In the genomic region with DNA sequence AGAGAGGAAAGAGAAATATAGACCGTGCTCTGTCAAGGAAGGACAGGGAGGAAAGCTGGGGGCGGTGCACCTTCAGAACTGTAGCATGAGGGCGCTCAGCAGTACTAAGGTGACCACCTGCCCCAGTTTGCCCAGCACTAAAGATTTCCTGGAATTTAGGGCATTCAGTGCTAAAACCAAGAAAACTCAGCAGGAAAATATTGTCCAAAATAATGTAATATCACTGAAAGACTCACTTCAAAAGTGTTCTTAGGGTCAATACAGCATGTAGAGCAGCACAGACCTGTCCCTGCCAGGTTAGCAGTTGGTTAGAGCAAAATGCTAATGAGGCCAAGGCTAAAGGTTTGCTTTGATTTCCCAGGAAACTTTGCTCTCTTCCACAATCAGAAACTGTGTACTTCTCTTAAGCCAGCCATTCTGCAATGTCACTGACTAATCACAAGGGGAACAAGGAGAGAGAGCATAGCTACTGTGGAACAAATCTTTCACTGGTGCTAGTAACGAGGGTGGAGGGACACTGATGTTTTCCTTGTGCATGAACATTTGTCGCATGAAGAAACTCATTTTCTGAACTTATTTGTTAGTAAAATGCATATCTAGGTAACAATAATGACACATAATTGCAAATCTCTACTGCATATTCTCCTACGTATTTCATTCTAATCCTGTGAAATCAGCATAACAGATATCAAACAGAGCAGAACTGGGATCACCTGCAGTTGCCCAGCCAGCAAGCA, we compare ENCODE assay signal across 11 cellular contexts. TPM values are rescaled to one million over a fixed set of nuclear protein-coding genes. Genes with fewer than 3 reads are reported as not detected.
DNase-seq lines count a peak whose midpoint lies in the region; ATAC-seq, FAIRE-seq and TF ChIP-seq lines count a peak whose summit lies in the region.
"Had no signal": no experiment of that assay in that cellular context is flagged by ENCODE, and none has a peak within 500 bp of the region (broad histone marks: within the 10 kb centered on the region; RNA-seq: fewer than 3 reads in every experiment).

No MANE protein-coding gene starts in this region.

- H4K20me1 ChIP-seq in K562 (replicated peaks; ENCODE audit: control insufficient read depth, insufficient read depth, low read length) = no peaks in the 10 kb centered on the region

- H3K4me2 ChIP-seq in K562 (ENCODE audit: insufficient read depth, low read length) = peak overlapping the region; percentile 12; the same call in 1 of the 2 replicates

- FAIRE-seq in K562 (lab: Jason Lieb, UNC) (peak; percentile 64), GM12892 (lab: Jason Lieb, UNC) (no peak)
- FAIRE-seq: frontal cortex had no signal

- in situ Hi-C loops in K562 (cut with MboI) = no loop called here

- ATAC-seq in K562 (peak; percentile 69), aorta (ENCODE audit: low FRiP score) (no peak)
- ATAC-seq: psoas muscle had no signal

- WGBS in K562 (ENCODE audit: insufficient coverage, low coverage, missing lambda C conversion rate) = 14% methylated on average over 6 of the region's 6 CpGs
- WGBS in aorta, 2 donors = 57 to 63% methylated on average over 6 of the region's 6 CpGs

- TF ChIP-seq POLR2A in K562 (conservative IDR thresholded peaks at IDR 0.05) (no peak), GM12892 (IDR thresholded peaks at IDR 0.05; ENCODE audit: low read depth, low read length) (no peak)

- BruUV-seq in K562 (replicated peaks; lab: Mats Ljungman, UMichigan) = no TSS peak

- H3K27ac ChIP-seq in HUES6 (ENCODE audit: low read depth, low read length) (0 out of 2 replicates have a peak overlapping the region, but pooled peaks have one; percentile 17), K562 (ENCODE audit: extremely low read depth, low read depth, low read length) (no peak overlapping the region), tibial artery (no peak overlapping the region), aorta (ENCODE audit: low read depth in 1 of 2, low read length in 2 of 2) (peak overlapping the region in 1 of 2 donors; percentile 63)
- H3K27ac ChIP-seq: psoas muscle had no signal

- intact Hi-C loops in K562 (cut with micrococcal nuclease) = no loop called here
- intact Hi-C loops in tibial artery (cut with DNase I; ENCODE audit: low total_unique reads) = loop anchor here (10.0 kb wide), 1 partner anchor 55 kb away; the partner anchor contains the start of gene GRAMD2B
- intact Hi-C loops in aorta (cut with DNase I) = loop anchor here in 1 of 2 donors (5.0 kb wide), 1 partner anchor 107 kb away; no protein-coding TSS in a partner anchor

- H3K36me3 ChIP-seq in HUES6 (ENCODE audit: control insufficient read depth, insufficient read depth, low read length) (no peaks in the 10 kb centered on the region), K562 (ENCODE audit: control insufficient read depth, insufficient read depth, low read length) (no peaks in the 10 kb centered on the region), tibial artery (no peaks in the 10 kb centered on the region), aorta (ENCODE audit: control insufficient read depth in 1 of 2, insufficient read depth in 2 of 2, low read length in 1 of 2) (no peaks in the 10 kb centered on the region)
- H3K36me3 ChIP-seq: HAP-1 had no signal

- no peaks in the 10 kb centered on the region for H3K27me3 ChIP-seq in HUES6 (ENCODE audit: control insufficient read depth, insufficient read depth, low read length)
- no peaks in the 10 kb centered on the region for H3K27me3 ChIP-seq in K562 (ENCODE audit: control insufficient read depth in 2 of 2, insufficient read depth in 2 of 2, low read length in 2 of 2)
- no peaks in the 10 kb centered on the region for H3K27me3 ChIP-seq in tibial artery
- H3K27me3 ChIP-seq in aorta (ENCODE audit: control insufficient read depth in 1 of 2, insufficient read depth in 2 of 2, low read length in 1 of 2) = no peaks in the 10 kb centered on the region

- no peaks in the 10 kb centered on the region for H3K79me2 ChIP-seq in K562 (ENCODE audit: control insufficient read depth, insufficient read depth, low read length)

- peak overlapping the region; percentile 24; the same call in 1 of the 2 replicates for H2AFZ ChIP-seq in K562 (ENCODE audit: low read depth, low read length)

- H3K9me1 ChIP-seq in K562 (ENCODE audit: control insufficient read depth, insufficient read depth, low read length) = no peaks in the 10 kb centered on the region

- H3K9ac ChIP-seq in HUES6 (ENCODE audit: low read length) = no peak overlapping the region
- no peak overlapping the region for H3K9ac ChIP-seq in K562 (ENCODE audit: insufficient read depth in 1 of 2, low read depth in 2 of 2, low read length in 2 of 2)

- H3K9me3 ChIP-seq in HUES6 (ENCODE audit: control insufficient read depth, insufficient read depth, low read depth, low read length) (no peaks in the 10 kb centered on the region), K562 (replicated peaks; ENCODE audit: control insufficient read depth, insufficient read depth, low read depth, low read length) (no peaks in the 10 kb centered on the region), tibial artery (no peaks in the 10 kb centered on the region), aorta (ENCODE audit: control insufficient read depth, low read length) (no peaks in the 10 kb centered on the region)
- H3K9me3 ChIP-seq: HAP-1, psoas muscle had no signal

- no peak overlapping the region for H3K4me3 ChIP-seq in HUES6 (ENCODE audit: low read depth, low read length)
- H3K4me3 ChIP-seq in K562 = no peak overlapping the region
- H3K4me3 ChIP-seq in tibial artery = no peak overlapping the region
- H3K4me3 ChIP-seq in aorta (ENCODE audit: low read length in 2 of 2) = no peak overlapping the region
- H3K4me3 ChIP-seq: HAP-1, psoas muscle had no signal

- TF ChIP-seq EP300 in K562 (IDR thresholded peaks at IDR 0.05; ENCODE audit: low read length) = no peak

- TF ChIP-seq RAD21 in K562 (CRISPR knock-in tag; conservative IDR thresholded peaks at IDR 0.05 in 1 of 2, IDR thresholded peaks at IDR 0.05 in 1 of 2) = no peak

- CTCF ChIA-PET in K562 (lab: Yijun Ruan, JAX; ENCODE audit: low intra/inter-chr PET ratio) = no interaction called here

- no peak for DNase-seq in K562 (ENCODE audit: extremely low read depth in 1 of 4, low spot score in 3 of 4)
- DNase-seq in left kidney (ENCODE audit: low read depth, low spot score) = peak; percentile 47
- DNase-seq in tibial artery = no peak
- no peak for DNase-seq in aorta
- DNase-seq in GM12892 (ENCODE audit: insufficient read length) = no peak
- DNase-seq in HuH-7.5 (ENCODE audit: low spot score) = no peak
- DNase-seq: psoas muscle had no signal

- no peak for TF ChIP-seq CTCF in K562 (IDR thresholded peaks at IDR 0.05 in 2 of 3, conservative IDR thresholded peaks at IDR 0.05 in 1 of 3; ENCODE audit: insufficient read depth in 2 of 3, low read depth in 1 of 3, low read length in 3 of 3)
- peak; percentile 20 to 36 for TF ChIP-seq CTCF in tibial artery (IDR thresholded peaks at IDR 0.05)

- H3K4me1 ChIP-seq in HUES6 (ENCODE audit: control insufficient read depth, insufficient read depth, low read length) (peaks cover 35% of the 10 kb centered on the region), K562 (replicated peaks in 1 of 2; ENCODE audit: control insufficient read depth in 2 of 2, insufficient read depth in 2 of 2, low read length in 2 of 2) (peaks cover 0 to 3% of the 10 kb centered on the region in 2 experiments; a peak in 2 of 5 replicates), tibial artery (peaks cover 0 to 5% (median 2%) of the 10 kb centered on the region in 4 donors), aorta (ENCODE audit: control insufficient read depth in 1 of 2, insufficient read depth in 2 of 2, low read length in 2 of 2) (peaks cover 2 to 4% of the 10 kb centered on the region in 2 donors)
- H3K4me1 ChIP-seq: psoas muscle had no signal

- POLR2A ChIA-PET in K562 (lab: Yijun Ruan, JAX) = no interaction called here

TF ChIP-seq in K562, 482 proteins besides CTCF, POLR2A, EP300 and RAD21:
- TF ChIP-seq RAD51 (IDR thresholded peaks at IDR 0.05; ENCODE audit: borderline replicate concordance, low read depth) = no peak
- TF ChIP-seq NELFE (IDR thresholded peaks at IDR 0.05; ENCODE audit: insufficient read depth, insufficient read length) = no peak
- TF ChIP-seq ZNF143 (CRISPR knock-in tag; IDR thresholded peaks at IDR 0.05) = no peak
- TF ChIP-seq KDM1A (IDR thresholded peaks at IDR 0.05) = 0 out of 4 replicates have a peak, but pooled peaks of 1 of the 2 experiments have one; percentile 15
- no peak for TF ChIP-seq E2F1 (CRISPR knock-in tag; IDR thresholded peaks at IDR 0.05)
TF ChIP-seq in K562: peak in this region for 1.

RNA-seq across cellular contexts. Expression of gene GRAMD2B, which starts 53.0 kb away (rescaled TPM):
- 2.3 and 4.7 TPM in 2 replicates for total RNA-seq in K562 (2011; cell fraction: chromatin; rRNA removed; ENCODE audit: low replicate concordance)
- 1.6 and 2.2 TPM in 2 replicates for total RNA-seq in K562 (2011; cell fraction: nucleolus; rRNA removed)
- total RNA-seq in K562 (2011; cell fraction: nucleoplasm; rRNA removed) = 1.8 and 4.0 TPM in 2 replicates
- total RNA-seq in K562 (2014; rRNA removed) = 1.8 and 2.6 TPM in 2 replicates
- total RNA-seq in K562 (2014; rRNA removed; fragmentation: Illumina TruSeq; extraction: Trizol) = 1.2 and 1.7 TPM in 2 replicates
- total RNA-seq in K562 (2015; rRNA removed; fragmentation: Illumina TruSeq; extraction: Trizol) = 0.87 and 1.5 TPM in 2 replicates
- total RNA-seq in K562 (2021) = 1.3 and 1.7 TPM in 2 replicates
- 0.97 and 4.2 TPM in 2 replicates for polyA plus RNA-seq in K562 (2011; rRNA removed)
- 0.71 and 0.97 TPM in 2 replicates for polyA plus RNA-seq in K562 (2011; cell fraction: cytosol; rRNA removed)
- polyA plus RNA-seq in K562 (2011; cell fraction: nucleus; rRNA removed) = 1.4 and 3.7 TPM in 2 replicates
- 0.61 and 0.85 TPM in 2 replicates for polyA plus RNA-seq in K562 (2012)
- 1.4 and 1.8 TPM in 2 replicates for polyA plus RNA-seq in K562 (2014; fragmentation: Illumina TruSeq; extraction: Trizol)
- polyA plus RNA-seq in K562 (2014; fragmentation: Nextera tagmentation; extraction: Ambion mirVana) = under 1 TPM; 0.32 to 0.90 TPM
- polyA plus RNA-seq in K562 (2014; rRNA removed) = 1.7 and 2.3 TPM in 2 replicates
- 1.0 and 2.9 TPM in 2 replicates for polyA minus RNA-seq in K562 (2011; rRNA and poly(A)+ RNA removed)
- polyA minus RNA-seq in K562 (2011; cell fraction: cytosol; rRNA and poly(A)+ RNA removed) = 0.86 TPM in 1 of 2 replicates, not detected in the other
- polyA minus RNA-seq in K562 (2011; cell fraction: nucleus; rRNA and poly(A)+ RNA removed) = 1.3 and 3.2 TPM in 2 replicates
- total RNA-seq in aorta = 10 to 100 TPM; 30.6 to 44.7 TPM
- polyA plus RNA-seq in aorta = 10 to 100 TPM; 22.5 to 34.6 TPM
- polyA plus RNA-seq in GM12892 (2012; ENCODE audit: missing spikeins) = 5.2 TPM
- total RNA-seq: NCI-H460 had no signal

Comparison
In these comparisons a context has a peak if more than half of its experiments do, and no peak if none do; other contexts are left out.
1. CTCF ChIP-seq: peak in tibial artery (2 of 2); none in K562 (0 of 3).
2. RNA of gene GRAMD2B, which starts 53.0 kb away (total RNA-seq): 30.6 to 44.7 TPM in aorta; 0.87 to 4.7 TPM in K562; every median in the first group is over 4 times any median in the second.